ENCODE assay signal across 1 cellular context in the genomic region with DNA sequence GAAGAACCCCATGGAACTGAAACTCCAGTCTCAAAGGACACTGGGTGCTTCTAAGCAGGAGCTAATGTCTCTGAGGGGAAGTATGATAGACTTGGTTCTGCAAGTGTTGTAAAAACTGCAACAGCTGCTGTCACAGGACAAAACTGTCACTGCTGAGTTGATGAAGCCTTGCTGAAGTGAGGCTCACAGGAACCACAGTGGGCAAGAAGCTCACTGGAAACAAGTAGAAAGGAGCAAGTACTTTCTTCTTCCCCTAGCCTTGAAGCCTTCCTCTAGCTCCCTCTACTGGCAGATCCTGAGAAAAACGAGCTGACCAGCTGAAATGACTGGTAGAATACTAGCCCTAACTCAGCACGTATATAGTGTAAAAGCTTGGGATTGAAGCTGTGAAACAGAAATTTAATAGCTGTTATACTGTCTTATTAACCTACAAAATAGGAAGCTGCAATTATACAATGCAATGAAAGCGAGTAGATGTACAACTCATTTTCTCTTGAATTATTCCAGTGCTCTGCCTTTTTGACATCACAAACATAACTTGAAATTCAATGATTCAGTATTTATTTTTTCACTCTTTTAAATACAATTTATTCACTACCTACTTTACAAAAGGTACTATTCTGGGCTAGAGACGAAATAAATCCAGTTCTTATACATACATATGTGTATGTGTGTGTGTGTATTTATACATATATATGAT.
TF ChIP-seq lines count a peak whose summit lies in the region.

No MANE protein-coding gene starts in this region.

TF ChIP-seq in liver, 16 proteins besides CTCF, POLR2A, EP300 and RAD21 (continued from another document):
- no peak for TF ChIP-seq HNF4A (conservative IDR thresholded peaks at IDR 0.05)
- TF ChIP-seq JUND (IDR thresholded peaks at IDR 0.05): no peak
- TF ChIP-seq NR2F2 (IDR thresholded peaks at IDR 0.05): no peak
